ENCODE assay signal across 20 cellular contexts in the genomic region with DNA sequence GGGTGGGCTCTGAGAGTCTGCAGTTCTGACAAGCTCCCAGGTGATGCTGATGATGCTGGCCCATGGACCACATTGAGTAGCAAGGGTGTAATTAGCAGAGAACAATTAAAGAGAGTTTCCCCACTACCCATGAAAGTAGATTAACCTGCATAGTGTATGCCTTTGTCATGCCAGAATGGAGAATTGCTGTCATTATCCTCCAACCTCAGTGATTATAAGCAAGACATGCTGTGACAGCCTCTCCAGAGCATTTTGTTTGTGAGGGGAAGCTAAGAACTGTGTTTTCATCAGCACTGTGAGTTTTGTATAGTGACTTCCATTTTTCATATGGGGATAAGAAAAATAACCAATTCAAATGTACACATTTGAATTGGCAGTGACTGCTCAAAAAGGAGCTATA. TPM values are rescaled to one million over a fixed set of nuclear protein-coding genes. Genes with fewer than 3 reads are reported as not detected.
"Had no signal": no experiment of that assay in that cellular context is flagged by ENCODE, and none has a peak within 500 bp of the region (broad histone marks: within the 10 kb centered on the region; RNA-seq: fewer than 3 reads in every experiment).

No MANE protein-coding gene starts in this region.

- H3K4me2 ChIP-seq: KMS-11 had no signal

- H3K36me3 Mint-ChIP-seq: IgD-negative memory B cell had no signal

- H3K9me3 ChIP-seq: SJCRH30 had no signal

- H3K4me1 ChIP-seq: SJCRH30 had no signal

- H3K27me3 Mint-ChIP-seq: T-helper 17 cell had no signal

- H3K27ac ChIP-seq: HL-60, KMS-11, SJCRH30 had no signal

- H3K27ac Mint-ChIP-seq: IgD-negative memory B cell; T-helper 17 cell; T-helper 2 cell treated with Interferon-gamma antibody and Interleukin-4, amounts not matched to agents 5 μg/mL and 100 μg/mL, for 36 hours had no signal

- DNase-seq: Kasumi-1, MM.1S, NCI-H1694, NCI-H187 treated with DMSO at 0.1 percent for 48 hours, NCI-H2029 treated with DMSO at 0.1 percent for 48 hours, NCI-H2171, NCI-H524, NCI-H526 treated with DMSO at 0.1 percent for 48 hours, NCI-H82, RPMI8226, SHP77, SJCRH30, T-helper 1 cell, T-helper 17 cell had no signal

- H3K9ac ChIP-seq: KMS-11 had no signal

- ATAC-seq: K562, SK-N-SH treated with all-trans-retinoic acid at 6 μM for 48 hours, T-helper 17 cell had no signal

- H3K36me3 ChIP-seq: SJCRH30 had no signal

- H3K4me3 Mint-ChIP-seq: IgD-negative memory B cell; T-helper 17 cell; T-helper 2 cell treated with Interferon-gamma antibody and Interleukin-4, amounts not matched to agents 5 μg/mL and 100 μg/mL, for 36 hours had no signal

- H3K4me3 ChIP-seq: K562, SJCRH30 had no signal

- H3K4me1 Mint-ChIP-seq: IgD-negative memory B cell, T-helper 17 cell had no signal

RNA-seq across cellular contexts. Expression of gene LYPD1, which starts 59.6 kb away (rescaled TPM):
- total RNA-seq: K562, T-helper 17 cell had no signal
- polyA plus RNA-seq: IgD-negative memory B cell, K562 had no signal
